8 cellular contexts compared by ENCODE assay signal in the genomic region with DNA sequence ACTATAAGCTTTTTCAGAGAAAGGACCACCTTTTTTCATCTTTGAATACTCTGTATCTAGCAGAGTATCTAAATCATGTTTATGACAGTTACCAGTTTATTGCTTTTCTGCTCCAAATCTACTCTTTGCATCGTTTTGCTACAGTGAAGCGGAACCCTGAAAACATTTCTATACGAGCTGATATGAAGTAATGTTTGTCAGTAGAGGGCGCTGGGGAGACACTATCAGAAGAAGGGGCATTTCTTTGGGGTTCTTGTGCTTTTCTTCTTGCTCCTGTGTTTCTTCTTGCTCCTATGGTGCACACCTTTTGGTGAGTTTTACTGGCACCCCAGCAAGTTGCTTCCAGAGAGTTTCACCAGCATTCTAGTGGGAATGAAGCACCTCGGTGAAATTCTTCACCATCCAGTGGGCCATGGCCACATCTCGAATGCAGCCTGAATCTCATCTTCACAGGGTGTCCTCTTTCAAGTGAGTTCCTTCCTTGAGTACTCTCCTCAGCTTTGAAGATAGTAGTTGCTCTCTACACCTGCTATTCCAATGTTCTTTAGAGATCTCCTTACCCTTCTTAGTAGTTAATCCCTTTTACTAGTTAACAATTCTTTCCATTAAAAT.
DNase-seq lines count a peak whose midpoint lies in the region; ATAC-seq and TF ChIP-seq lines count a peak whose summit lies in the region.

No MANE protein-coding gene starts in this region.

- peak; percentile 7 for DNase-seq in activated gamma-delta T cell treated with Interleukin-2 at 50 U/mL for 16 hours
- no peak for DNase-seq in activated gamma-delta T cell (lab: John Stamatoyannopoulos, UW)
- peak; percentile 38 for DNase-seq in amniotic epithelial cell (ENCODE audit: low read depth)
- DNase-seq in lower lobe of right lung, result no peak
- DNase-seq in SW480 (ENCODE audit: low spot score), result no peak

- no peak overlapping the region for H3K4me3 ChIP-seq in Loucy (ENCODE audit: low read length, poor library complexity, severe bottlenecking)
- no peak overlapping the region for H3K4me3 ChIP-seq in lower lobe of right lung

- TF ChIP-seq CTCF in Loucy (conservative IDR thresholded peaks at IDR 0.05; ENCODE audit: low read length) (peak; percentile 86), lower lobe of right lung (IDR thresholded peaks at IDR 0.05) (peak; percentile 50)

- H2AFZ ChIP-seq in Loucy (ENCODE audit: low read length), result no peak overlapping the region

- H3K9me3 ChIP-seq in Loucy (ENCODE audit: insufficient read depth, low read depth, low read length), result no peaks in the 10 kb centered on the region
- no peaks in the 10 kb centered on the region for H3K9me3 ChIP-seq in lower lobe of right lung

- intact Hi-C loops in lower lobe of right lung (cut with DNase I), result no loop called here

- H4K20me1 ChIP-seq in Loucy (ENCODE audit: insufficient read depth, low read length, poor library complexity, severe bottlenecking), result no peaks in the 10 kb centered on the region

- H3K36me3 ChIP-seq in Loucy (ENCODE audit: insufficient read depth, low read length) (no peaks in the 10 kb centered on the region), lower lobe of right lung (no peaks in the 10 kb centered on the region)

- H3K4me1 ChIP-seq in Loucy (ENCODE audit: insufficient read depth, low read length, poor library complexity, severe bottlenecking), result peaks cover 12% of the 10 kb centered on the region
- no peaks in the 10 kb centered on the region for H3K4me1 ChIP-seq in lower lobe of right lung

- no peak overlapping the region for H3K27ac ChIP-seq in lower lobe of right lung

- H3K27me3 ChIP-seq in Loucy (ENCODE audit: insufficient read depth, low read length, poor library complexity, severe bottlenecking) (no peaks in the 10 kb centered on the region), lower lobe of right lung (ENCODE audit: low read depth) (no peaks in the 10 kb centered on the region)

- H3K9ac ChIP-seq in Loucy (ENCODE audit: low read depth, low read length, poor library complexity, severe bottlenecking), result no peak overlapping the region

- no peaks in the 10 kb centered on the region for H3F3A ChIP-seq in Loucy (ENCODE audit: low read depth)

- H3K4me2 ChIP-seq in Loucy (ENCODE audit: low read depth, low read length, poor library complexity, severe bottlenecking), result no peak overlapping the region

- ATAC-seq in lower lobe of right lung (no peak), HG02840 (IDR thresholded peaks at IDR 0.05; ENCODE audit: low FRiP score, unreplicated experiment) (no peak), GM19395 (IDR thresholded peaks at IDR 0.05; ENCODE audit: unreplicated experiment) (no peak)

- no peaks in the 10 kb centered on the region for H3K79me2 ChIP-seq in Loucy (ENCODE audit: insufficient read depth, low read length)

- no peaks in the 10 kb centered on the region for H3K9me2 ChIP-seq in Loucy (replicated peaks; ENCODE audit: low read depth, low read length)

Comparison
In these comparisons a context has a peak if more than half of its experiments do, and no peak if none do; other contexts are left out.
1. DNase-seq: peak in activated gamma-delta T cell treated with Interleukin-2 at 50 U/mL for 16 hours (single experiment) and amniotic epithelial cell (single experiment); none in activated gamma-delta T cell (single experiment), lower lobe of right lung (single experiment) and SW480 (single experiment).